13 cellular contexts compared by ENCODE assay signal in genomic region chr2:196143641-196144236, GRCh38. TPM values are rescaled to one million over a fixed set of nuclear protein-coding genes. Genes with fewer than 3 reads are reported as not detected.
A peak's percentile ranks its signal among the peaks of the same experiment; 100 is the strongest.
DNase-seq lines count a peak whose midpoint lies in the region; ATAC-seq and TF ChIP-seq lines count a peak whose summit lies in the region.
"Had no signal": no experiment of that assay in that cellular context is flagged by ENCODE, and none has a peak within 500 bp of the region (broad histone marks: within the 10 kb centered on the region; RNA-seq: fewer than 3 reads in every experiment).

No MANE protein-coding gene starts in this region.

- H3K36me3 ChIP-seq in CD4-positive, alpha-beta memory T cell (ENCODE audit: insufficient read depth, low read length) = peaks cover 72% of the 10 kb centered on the region
- H3K36me3 ChIP-seq in upper lobe of left lung = peaks cover 16 to 69% (median 36%) of the 10 kb centered on the region in 4 donors

- no peak overlapping the region for H3K27ac ChIP-seq in CD4-positive, alpha-beta memory T cell (ENCODE audit: low read depth, low read length)
- no peak overlapping the region for H3K27ac ChIP-seq in upper lobe of left lung
- H3K27ac ChIP-seq: esophagus muscularis mucosa, psoas muscle had no signal

- no peaks in the 10 kb centered on the region for H3K27me3 ChIP-seq in CD4-positive, alpha-beta memory T cell (ENCODE audit: insufficient read depth, low read length)
- no peaks in the 10 kb centered on the region for H3K27me3 ChIP-seq in upper lobe of left lung
- H3K27me3 ChIP-seq: esophagus muscularis mucosa had no signal

- ATAC-seq in GM19324 (IDR thresholded peaks at IDR 0.05; ENCODE audit: low FRiP score, unreplicated experiment) = no peak
- no peak for ATAC-seq in upper lobe of left lung (ENCODE audit: low FRiP score in 2 of 2)
- ATAC-seq in GM21367 (IDR thresholded peaks at IDR 0.05; ENCODE audit: unreplicated experiment) = no peak
- ATAC-seq: psoas muscle had no signal

- no peaks in the 10 kb centered on the region for H3K9me3 ChIP-seq in CD4-positive, alpha-beta memory T cell (ENCODE audit: control insufficient read depth in 1 of 2, low read length in 2 of 2)
- H3K9me3 ChIP-seq in upper lobe of left lung = no peaks in the 10 kb centered on the region
- H3K9me3 ChIP-seq: esophagus muscularis mucosa, psoas muscle had no signal

- POLR2A ChIA-PET in CD4-positive, alpha-beta memory T cell (lab: Charles Lee; ENCODE audit: partially characterized antibody) = interaction anchor here (1.1 to 4.1 kb wide), 13 partner anchors 9 to 133 kb away, joined by 3 to 21 read pairs (median 6); partner anchors contain the start of gene STK17B

- intact Hi-C loops in CD4-positive, alpha-beta memory T cell (cut with micrococcal nuclease) = no loop called here

- no peaks in the 10 kb centered on the region for H3K27me3 Mint-ChIP-seq in CD4-positive, alpha-beta memory T cell
- H3K27me3 Mint-ChIP-seq in HFFc6 (ENCODE audit: insufficient read depth) (no peaks in the 10 kb centered on the region), mesothelial cell of epicardium (ENCODE audit: low read depth) (no peaks in the 10 kb centered on the region)
- no peaks in the 10 kb centered on the region for H3K27me3 Mint-ChIP-seq in activated naive CD8-positive, alpha-beta T cell

- no peak for TF ChIP-seq POLR2A in upper lobe of left lung (IDR thresholded peaks at IDR 0.05)

- peaks cover 41 to 77% (median 60%) of the 10 kb centered on the region in 4 donors for H3K4me1 Mint-ChIP-seq in CD4-positive, alpha-beta memory T cell
- H3K4me1 Mint-ChIP-seq in HFFc6 (ENCODE audit: low read depth) (peaks cover 30% of the 10 kb centered on the region), mesothelial cell of epicardium (no peaks in the 10 kb centered on the region)
- peaks cover 79% of the 10 kb centered on the region for H3K4me1 Mint-ChIP-seq in activated naive CD8-positive, alpha-beta T cell (ENCODE audit: low read depth)

- peaks cover 0 to 2% (median 0%) of the 10 kb centered on the region in 8 donors for H3K9me3 Mint-ChIP-seq in CD4-positive, alpha-beta memory T cell
- no peaks in the 10 kb centered on the region for H3K9me3 Mint-ChIP-seq in HFFc6
- no peaks in the 10 kb centered on the region for H3K9me3 Mint-ChIP-seq in activated naive CD8-positive, alpha-beta T cell (ENCODE audit: low read depth)
- H3K9me3 Mint-ChIP-seq in mesothelial cell of epicardium = no peaks in the 10 kb centered on the region

- peaks cover 72% of the 10 kb centered on the region for H3K4me1 ChIP-seq in CD4-positive, alpha-beta memory T cell (ENCODE audit: insufficient read depth, low read length)
- no peaks in the 10 kb centered on the region for H3K4me1 ChIP-seq in upper lobe of left lung
- H3K4me1 ChIP-seq: esophagus muscularis mucosa, psoas muscle had no signal

- H3K36me3 Mint-ChIP-seq in CD4-positive, alpha-beta memory T cell = peaks cover 63 to 84% of the 10 kb centered on the region in 2 donors
- H3K36me3 Mint-ChIP-seq in HFFc6 (ENCODE audit: low read depth) (peaks cover 51% of the 10 kb centered on the region), mesothelial cell of epicardium (peaks cover 32% of the 10 kb centered on the region)
- H3K36me3 Mint-ChIP-seq in activated naive CD8-positive, alpha-beta T cell = peaks cover 34% of the 10 kb centered on the region

- 94 to 96% methylated on average over 7 of the region's 7 CpGs for WGBS in upper lobe of left lung, 2 donors

- TF ChIP-seq EP300 in upper lobe of left lung (IDR thresholded peaks at IDR 0.05) = no peak

- CTCF ChIA-PET in CD4-positive, alpha-beta memory T cell (lab: Charles Lee; ENCODE audit: partially characterized antibody) = interaction anchor here (0.7 to 2.8 kb wide), 10 partner anchors 9 to 194 kb away, joined by 3 to 14 read pairs (median 4); partner anchors contain the start of gene DNAH7

- peak overlapping the region in 5 of 8 donors; percentile 13 to 74 (median 59) for H3K4me3 Mint-ChIP-seq in CD4-positive, alpha-beta memory T cell
- no peak overlapping the region; the same call in 1 of the 2 replicates for H3K4me3 Mint-ChIP-seq in HFFc6
- peak overlapping the region; percentile 59 for H3K4me3 Mint-ChIP-seq in activated naive CD8-positive, alpha-beta T cell
- H3K4me3 Mint-ChIP-seq in mesothelial cell of epicardium = no peak overlapping the region

- no peak overlapping the region for H3K4me3 ChIP-seq in CD4-positive, alpha-beta memory T cell (ENCODE audit: low read length in 2 of 2)
- no peak overlapping the region for H3K4me3 ChIP-seq in upper lobe of left lung
- H3K4me3 ChIP-seq: esophagus muscularis mucosa, psoas muscle had no signal

- DNase-seq in CD4-positive, alpha-beta memory T cell = no peak
- DNase-seq in HFFc6 (no peak), kidney tubule cell (ENCODE audit: low spot score) (peak; percentile 59), upper lobe of left lung (no peak), mesothelial cell of epicardium (ENCODE audit: low spot score in 2 of 2, unreplicated experiment in 2 of 2) (no peak)
- DNase-seq: caudate nucleus, COR-L47, psoas muscle, substantia nigra had no signal

- H3K27ac Mint-ChIP-seq in CD4-positive, alpha-beta memory T cell = peak overlapping the region; percentile 44 to 89 (median 81)
- H3K27ac Mint-ChIP-seq in HFFc6 (peak overlapping the region; percentile 14; the same call in 1 of the 2 replicates), mesothelial cell of epicardium (no peak overlapping the region)
- H3K27ac Mint-ChIP-seq in activated naive CD8-positive, alpha-beta T cell = peak overlapping the region; percentile 96

- TF ChIP-seq CTCF in HFFc6 (IDR thresholded peaks at IDR 0.05) (no peak), upper lobe of left lung (IDR thresholded peaks at IDR 0.05) (no peak), mesothelial cell of epicardium (IDR thresholded peaks at IDR 0.05; ENCODE audit: unreplicated experiment) (no peak)

RNA-seq across cellular contexts. Expression of gene STK17B, which starts 27.6 kb away (rescaled TPM):
- total RNA-seq in CD4-positive, alpha-beta memory T cell = 100 to 1,000 TPM; 234 to 243 TPM
- polyA plus RNA-seq in CD4-positive, alpha-beta memory T cell = 10 to 100 TPM; 79.7 to 93.1 TPM
- total RNA-seq in HFFc6 (2021; fragmentation: NEBNext Ultra II Directional; extraction: Animal tissue kit (Norgen Biotek cat#: 25700)) = 10 to 100 TPM; 26.7 to 39.8 (median 32.5) TPM
- total RNA-seq in upper lobe of left lung (100 to 1,000 TPM in 1 of 6 donors, 10 to 100 TPM in 5; 19.3 to 120 (median 53.4) TPM), mesothelial cell of epicardium (35.2 to 36.5 TPM (median 35.6 TPM) in 3 replicates)

Comparison
In these comparisons a context has a peak if more than half of its experiments do, and no peak if none do; other contexts are left out.
1. H3K4me3 Mint-ChIP-seq: peak in CD4-positive, alpha-beta memory T cell (5 of 8) and activated naive CD8-positive, alpha-beta T cell (single experiment); none in HFFc6 (single experiment) and mesothelial cell of epicardium (single experiment).